ENCODE assay signal across 9 cellular contexts in genomic region chr17:57442914-57443571, GRCh38.
DNase-seq lines count a peak whose midpoint lies in the region; ATAC-seq and TF ChIP-seq lines count a peak whose summit lies in the region.
"Had no signal": no experiment of that assay in that cellular context is flagged by ENCODE, and none has a peak within 500 bp of the region (broad histone marks: within the 10 kb centered on the region; RNA-seq: fewer than 3 reads in every experiment).

No MANE protein-coding gene starts in this region.

- no peaks in the 10 kb centered on the region for H3K9me3 ChIP-seq in mesenchymal stem cell (ENCODE audit: control insufficient read depth, low read length)

- 85% methylated on average over 11 of the region's 16 CpGs for WGBS in mesenchymal stem cell

- DNase-seq in HFFc6 (no peak), T-helper 1 cell (peak in 3 of 5 donors; percentile 15 to 87 (median 18)), amygdala (lab: John Stamatoyannopoulos, UW) (peak in 31 of 56 donors; percentile 12 to 59 (median 32)), mesenchymal stem cell (peak; percentile 22), COR-L47 (lab: John Stamatoyannopoulos, UW) (no peak)

- H3K27ac ChIP-seq in mesenchymal stem cell (ENCODE audit: low read length, poor library complexity, severe bottlenecking), result no peak overlapping the region
- H3K27ac ChIP-seq: KMS-11 had no signal

- H3K4me1 Mint-ChIP-seq in HFFc6 (ENCODE audit: low read depth), result peaks cover 67% of the 10 kb centered on the region
- H3K4me1 Mint-ChIP-seq in stimulated activated naive CD8-positive, alpha-beta T cell treated with anti-CD3 and anti-CD28 coated beads, Interleukin-15, Interleukin-2, amounts not matched to agents 100 ng/mL and 50 ng/mL, for 24 hours (ENCODE audit: low read depth), result peaks cover 86% of the 10 kb centered on the region

- no peak overlapping the region for H3K4me3 Mint-ChIP-seq in HFFc6
- H3K4me3 Mint-ChIP-seq in stimulated activated naive CD8-positive, alpha-beta T cell treated with anti-CD3 and anti-CD28 coated beads, Interleukin-15, Interleukin-2, amounts not matched to agents 100 ng/mL and 50 ng/mL, for 24 hours, result peak overlapping the region; percentile 47

- H4K91ac ChIP-seq in mesenchymal stem cell (ENCODE audit: low read length), result peak overlapping the region; percentile 52

- H2BK15ac ChIP-seq in mesenchymal stem cell (ENCODE audit: low read depth, poor library complexity, severe bottlenecking), result peak overlapping the region; percentile 2

- H3K4ac ChIP-seq in mesenchymal stem cell (ENCODE audit: low read depth in 1 of 2, low read length in 2 of 2), result peak overlapping the region; percentile 64 to 82

- H2BK5ac ChIP-seq in mesenchymal stem cell (ENCODE audit: low read depth, low read length, poor library complexity, severe bottlenecking), result no peak overlapping the region

- H3K36me3 Mint-ChIP-seq in HFFc6 (ENCODE audit: low read depth), result no peaks in the 10 kb centered on the region; the same call in none of the 2 replicates
- peaks cover 8% of the 10 kb centered on the region for H3K36me3 Mint-ChIP-seq in stimulated activated naive CD8-positive, alpha-beta T cell treated with anti-CD3 and anti-CD28 coated beads, Interleukin-15, Interleukin-2, amounts not matched to agents 100 ng/mL and 50 ng/mL, for 24 hours (ENCODE audit: low read depth)

- H3K9me3 Mint-ChIP-seq in HFFc6, result no peaks in the 10 kb centered on the region
- H3K9me3 Mint-ChIP-seq in stimulated activated naive CD8-positive, alpha-beta T cell treated with anti-CD3 and anti-CD28 coated beads, Interleukin-15, Interleukin-2, amounts not matched to agents 100 ng/mL and 50 ng/mL, for 24 hours, result no peaks in the 10 kb centered on the region

- H3K36me3 ChIP-seq in mesenchymal stem cell (ENCODE audit: control insufficient read depth in 1 of 2, insufficient read depth in 2 of 2, low read depth in 1 of 2, low read length in 2 of 2), result no peaks in the 10 kb centered on the region

- no peak for ATAC-seq in GM18873 (IDR thresholded peaks at IDR 0.05; ENCODE audit: low FRiP score, unreplicated experiment)
- ATAC-seq in HG02678 (IDR thresholded peaks at IDR 0.05; ENCODE audit: unreplicated experiment), result no peak

- H2BK12ac ChIP-seq in mesenchymal stem cell (ENCODE audit: low read length in 2 of 2), result peak overlapping the region; percentile 53 to 93

- peak overlapping the region in 1 of 2 experiments; percentile 49 for H3K23ac ChIP-seq in mesenchymal stem cell (ENCODE audit: low read length in 2 of 2)

- no peak overlapping the region for H3K9ac ChIP-seq in mesenchymal stem cell (ENCODE audit: low read length)
- H3K9ac ChIP-seq: KMS-11 had no signal

- peaks cover 0 to 10% of the 10 kb centered on the region in 2 experiments for H3K27me3 ChIP-seq in mesenchymal stem cell (ENCODE audit: control insufficient read depth in 1 of 2, insufficient read depth in 1 of 2, low read length in 2 of 2)

- no peak overlapping the region for H3K14ac ChIP-seq in mesenchymal stem cell (ENCODE audit: low read length in 2 of 2)

- H2AFZ ChIP-seq in mesenchymal stem cell (ENCODE audit: low read depth, low read length), result no peak overlapping the region

- H3K79me1 ChIP-seq in mesenchymal stem cell (replicated peaks; ENCODE audit: low read length, poor library complexity, severe bottlenecking), result peaks cover 52% of the 10 kb centered on the region

- H3K4me3 ChIP-seq in mesenchymal stem cell (ENCODE audit: insufficient read depth in 1 of 2, low read depth in 1 of 2, low read length in 2 of 2), result no peak overlapping the region

- peak overlapping the region; percentile 72 for H4K8ac ChIP-seq in mesenchymal stem cell (ENCODE audit: low read length)

- H3K4me1 ChIP-seq in mesenchymal stem cell (ENCODE audit: control insufficient read depth, insufficient read depth, low read depth, low read length), result peaks cover 30% of the 10 kb centered on the region

- H3K27me3 Mint-ChIP-seq in HFFc6 (ENCODE audit: insufficient read depth), result peaks cover 3% of the 10 kb centered on the region
- H3K27me3 Mint-ChIP-seq in stimulated activated naive CD8-positive, alpha-beta T cell treated with anti-CD3 and anti-CD28 coated beads, Interleukin-15, Interleukin-2, amounts not matched to agents 100 ng/mL and 50 ng/mL, for 24 hours, result no peaks in the 10 kb centered on the region

- no peak overlapping the region for H3K4me2 ChIP-seq in mesenchymal stem cell (ENCODE audit: low read length, poor library complexity, severe bottlenecking)
- H3K4me2 ChIP-seq: KMS-11 had no signal

- H2AK5ac ChIP-seq in mesenchymal stem cell (ENCODE audit: low read length, severe bottlenecking), result peak overlapping the region; percentile 20

- H3K27ac Mint-ChIP-seq in HFFc6, result peak overlapping the region; percentile 29; the same call in 1 of the 2 replicates
- peak overlapping the region; percentile 99 for H3K27ac Mint-ChIP-seq in stimulated activated naive CD8-positive, alpha-beta T cell treated with anti-CD3 and anti-CD28 coated beads, Interleukin-15, Interleukin-2, amounts not matched to agents 100 ng/mL and 50 ng/mL, for 24 hours

- H2BK120ac ChIP-seq in mesenchymal stem cell (ENCODE audit: low read depth, low read length), result peak overlapping the region; percentile 39

- no peak for TF ChIP-seq CTCF in HFFc6 (IDR thresholded peaks at IDR 0.05)

- H3K18ac ChIP-seq in mesenchymal stem cell (ENCODE audit: low read depth in 1 of 2, low read length in 2 of 2), result peak overlapping the region; percentile 25 to 80

Comparison
In these comparisons a context has a peak if more than half of its experiments do, and no peak if none do; other contexts are left out.
1. DNase-seq: peak in T-helper 1 cell (3 of 5), amygdala (31 of 56) and mesenchymal stem cell (single experiment); none in HFFc6 (single experiment) and COR-L47 (single experiment).